Comparison of ENCODE assay signal across 8 cellular contexts in genomic region chr19:50357178-50358100, GRCh38. TPM values are rescaled to one million over a fixed set of nuclear protein-coding genes. Genes with fewer than 3 reads are reported as not detected.
A peak's percentile ranks its signal among the peaks of the same experiment; 100 is the strongest.
DNase-seq lines count a peak whose midpoint lies in the region; ATAC-seq and TF ChIP-seq lines count a peak whose summit lies in the region.

No MANE protein-coding gene starts in this region.

- peak overlapping the region; percentile 38 to 78 (median 64) for H3K4me3 ChIP-seq in dorsolateral prefrontal cortex

- DNase-seq in GM04504 (ENCODE audit: low read depth) (peak; percentile 24), NCI-H446 treated with DMSO at 0.1 percent for 48 hours (lab: John Stamatoyannopoulos, UW) (peak; percentile 57), dorsolateral prefrontal cortex (peak; percentile 75 to 92 (median 86)), midbrain (lab: John Stamatoyannopoulos, UW) (peak; percentile 84)
- peak; percentile 87 to 89 for DNase-seq in activated CD4-positive, alpha-beta T cell treated with anti-CD3 and anti-CD28 coated beads, Interleukin-2, amount 50 U/mL, for 48 hours
- peak; percentile 86 for DNase-seq in stimulated activated CD8-positive, alpha-beta memory T cell treated with anti-CD3 and anti-CD28 coated beads, Interleukin-15, amount 100 ng/mL, for 4 hours (ENCODE audit: low read depth in 2 of 2)

- H3K27ac ChIP-seq in dorsolateral prefrontal cortex = peak overlapping the region; percentile 32 to 97 (median 90)

- peak; percentile 75 to 96 (median 90) for TF ChIP-seq CTCF in dorsolateral prefrontal cortex (IDR thresholded peaks at IDR 0.05 in 54 of 56, conservative IDR thresholded peaks at IDR 0.05 in 2 of 56; ENCODE audit: low read depth in 1 of 56, partially characterized antibody in 56 of 56)

- no peaks in the 10 kb centered on the region for H3K27me3 ChIP-seq in dorsolateral prefrontal cortex

- intact Hi-C loops in dorsolateral prefrontal cortex (cut with DNase I) = loop anchor here in 1 of 2 donors (2.0 kb wide), 1 partner anchor 565 kb away; no protein-coding TSS in a partner anchor

- peak; percentile 50 for ATAC-seq in HG02970 (IDR thresholded peaks at IDR 0.05; ENCODE audit: low FRiP score, unreplicated experiment)
- no peak for ATAC-seq in GM18517 (IDR thresholded peaks at IDR 0.05; ENCODE audit: unreplicated experiment)

RNA-seq across cellular contexts. Expression of gene NAPSA, which starts 8.0 kb away (rescaled TPM):
- total RNA-seq in dorsolateral prefrontal cortex = 1 to 10 TPM in 101 of 120 experiments, under 1 TPM in 19; 0.28 to 5.4 (median 1.8) TPM

RNA-seq across cellular contexts. Expression of gene NR1H2, which starts 18.8 kb away (rescaled TPM):
- total RNA-seq in dorsolateral prefrontal cortex = 10 to 100 TPM; 47.4 to 83.8 (median 64.3) TPM

RNA-seq across cellular contexts. Expression of gene POLD1, which starts 26.7 kb away (rescaled TPM):
- total RNA-seq in dorsolateral prefrontal cortex = 10 to 100 TPM in 85 of 120 experiments, 1 to 10 TPM in 35; 4.5 to 21.9 (median 12.2) TPM

RNA-seq across cellular contexts. Expression of gene KCNC3, which starts 28.3 kb away (rescaled TPM):
- 10 to 100 TPM; 15.1 to 99.8 (median 56.4) TPM for total RNA-seq in dorsolateral prefrontal cortex

Comparison
In these comparisons a context has a peak if more than half of its experiments do, and no peak if none do; other contexts are left out.
1. DNase-seq: peak in every context shown above with its lines; median percentile 88 in activated CD4-positive, alpha-beta T cell treated with anti-CD3 and anti-CD28 coated beads, Interleukin-2, amount 50 U/mL, for 48 hours; 86 in stimulated activated CD8-positive, alpha-beta memory T cell treated with anti-CD3 and anti-CD28 coated beads, Interleukin-15, amount 100 ng/mL, for 4 hours; 86 in dorsolateral prefrontal cortex; 84 in midbrain; 57 in NCI-H446 treated with DMSO at 0.1 percent for 48 hours; 24 in GM04504.